In the genomic region with DNA sequence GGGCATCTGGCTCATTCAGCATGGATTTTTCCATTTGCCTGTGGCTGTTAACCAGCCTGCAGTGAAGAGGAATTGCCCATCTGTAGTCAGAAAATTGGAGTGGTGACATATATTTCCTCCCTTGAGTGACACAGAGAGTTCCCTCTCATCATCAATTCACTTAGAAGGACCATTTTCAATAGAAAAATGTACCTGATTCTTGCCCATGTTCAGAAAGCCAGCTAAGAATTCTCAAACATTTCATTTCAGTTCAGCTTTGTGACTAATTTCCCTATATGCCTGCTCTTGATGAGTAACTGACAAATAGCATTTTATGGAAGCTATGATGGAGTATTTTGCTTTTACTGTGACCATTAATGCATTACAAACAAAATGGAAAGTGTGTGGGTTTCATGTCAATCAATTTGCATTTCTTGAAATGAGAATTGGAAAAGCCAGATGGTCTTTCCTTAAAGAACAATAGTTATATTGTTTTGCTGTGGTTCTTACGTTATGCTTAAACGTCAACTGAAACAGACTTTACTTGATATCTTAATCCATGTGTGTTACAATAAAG, we compare ENCODE assay signal across 1 cellular context.
TF ChIP-seq lines count a peak whose summit lies in the region.

No MANE protein-coding gene starts in this region.

TF ChIP-seq in GM23338, 12 proteins besides CTCF, POLR2A, EP300 and RAD21:
- TF ChIP-seq, protein P1, sequence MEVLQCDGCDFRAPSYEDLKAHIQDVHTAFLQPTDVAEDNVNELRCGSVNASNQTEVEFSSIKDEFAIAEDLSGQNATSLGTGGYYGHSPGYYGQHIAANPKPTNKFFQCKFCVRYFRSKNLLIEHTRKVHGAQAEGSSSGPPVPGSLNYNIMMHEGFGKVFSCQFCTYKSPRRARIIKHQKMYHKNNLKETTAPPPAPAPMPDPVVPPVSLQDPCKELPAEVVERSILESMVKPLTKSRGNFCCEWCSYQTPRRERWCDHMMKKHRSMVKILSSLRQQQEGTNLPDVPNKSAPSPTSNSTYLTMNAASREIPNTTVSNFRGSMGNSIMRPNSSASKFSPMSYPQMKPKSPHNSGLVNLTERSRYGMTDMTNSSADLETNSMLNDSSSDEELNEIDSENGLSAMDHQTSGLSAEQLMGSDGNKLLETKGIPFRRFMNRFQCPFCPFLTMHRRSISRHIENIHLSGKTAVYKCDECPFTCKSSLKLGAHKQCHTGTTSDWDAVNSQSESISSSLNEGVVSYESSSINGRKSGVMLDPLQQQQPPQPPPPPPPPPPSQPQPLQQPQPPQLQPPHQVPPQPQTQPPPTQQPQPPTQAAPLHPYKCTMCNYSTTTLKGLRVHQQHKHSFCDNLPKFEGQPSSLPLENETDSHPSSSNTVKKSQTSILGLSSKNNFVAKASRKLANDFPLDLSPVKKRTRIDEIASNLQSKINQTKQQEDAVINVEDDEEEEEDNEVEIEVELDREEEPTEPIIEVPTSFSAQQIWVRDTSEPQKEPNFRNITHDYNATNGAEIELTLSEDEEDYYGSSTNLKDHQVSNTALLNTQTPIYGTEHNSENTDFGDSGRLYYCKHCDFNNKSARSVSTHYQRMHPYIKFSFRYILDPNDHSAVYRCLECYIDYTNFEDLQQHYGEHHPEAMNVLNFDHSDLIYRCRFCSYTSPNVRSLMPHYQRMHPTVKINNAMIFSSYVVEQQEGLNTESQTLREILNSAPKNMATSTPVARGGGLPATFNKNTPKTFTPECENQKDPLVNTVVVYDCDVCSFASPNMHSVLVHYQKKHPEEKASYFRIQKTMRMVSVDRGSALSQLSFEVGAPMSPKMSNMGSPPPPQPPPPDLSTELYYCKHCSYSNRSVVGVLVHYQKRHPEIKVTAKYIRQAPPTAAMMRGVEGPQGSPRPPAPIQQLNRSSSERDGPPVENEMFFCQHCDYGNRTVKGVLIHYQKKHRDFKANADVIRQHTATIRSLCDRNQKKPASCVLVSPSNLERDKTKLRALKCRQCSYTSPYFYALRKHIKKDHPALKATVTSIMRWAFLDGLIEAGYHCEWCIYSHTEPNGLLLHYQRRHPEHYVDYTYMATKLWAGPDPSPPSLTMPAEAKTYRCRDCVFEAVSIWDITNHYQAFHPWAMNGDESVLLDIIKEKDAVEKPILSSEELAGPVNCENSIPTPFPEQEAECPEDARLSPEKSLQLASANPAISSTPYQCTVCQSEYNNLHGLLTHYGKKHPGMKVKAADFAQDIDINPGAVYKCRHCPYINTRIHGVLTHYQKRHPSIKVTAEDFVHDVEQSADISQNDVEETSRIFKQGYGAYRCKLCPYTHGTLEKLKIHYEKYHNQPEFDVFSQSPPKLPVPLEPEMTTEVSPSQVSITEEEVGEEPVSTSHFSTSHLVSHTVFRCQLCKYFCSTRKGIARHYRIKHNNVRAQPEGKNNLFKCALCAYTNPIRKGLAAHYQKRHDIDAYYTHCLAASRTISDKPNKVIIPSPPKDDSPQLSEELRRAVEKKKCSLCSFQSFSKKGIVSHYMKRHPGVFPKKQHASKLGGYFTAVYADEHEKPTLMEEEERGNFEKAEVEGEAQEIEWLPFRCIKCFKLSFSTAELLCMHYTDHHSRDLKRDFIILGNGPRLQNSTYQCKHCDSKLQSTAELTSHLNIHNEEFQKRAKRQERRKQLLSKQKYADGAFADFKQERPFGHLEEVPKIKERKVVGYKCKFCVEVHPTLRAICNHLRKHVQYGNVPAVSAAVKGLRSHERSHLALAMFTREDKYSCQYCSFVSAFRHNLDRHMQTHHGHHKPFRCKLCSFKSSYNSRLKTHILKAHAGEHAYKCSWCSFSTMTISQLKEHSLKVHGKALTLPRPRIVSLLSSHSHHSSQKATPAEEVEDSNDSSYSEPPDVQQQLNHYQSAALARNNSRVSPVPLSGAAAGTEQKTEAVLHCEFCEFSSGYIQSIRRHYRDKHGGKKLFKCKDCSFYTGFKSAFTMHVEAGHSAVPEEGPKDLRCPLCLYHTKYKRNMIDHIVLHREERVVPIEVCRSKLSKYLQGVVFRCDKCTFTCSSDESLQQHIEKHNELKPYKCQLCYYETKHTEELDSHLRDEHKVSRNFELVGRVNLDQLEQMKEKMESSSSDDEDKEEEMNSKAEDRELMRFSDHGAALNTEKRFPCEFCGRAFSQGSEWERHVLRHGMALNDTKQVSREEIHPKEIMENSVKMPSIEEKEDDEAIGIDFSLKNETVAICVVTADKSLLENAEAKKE (CRISPR knock-in tag; IDR thresholded peaks at IDR 0.05): no peak
- no peak for TF ChIP-seq EZH2phosphoT487 (IDR thresholded peaks at IDR 0.05; ENCODE audit: unreplicated experiment)
- no peak for TF ChIP-seq EZH2 (IDR thresholded peaks at IDR 0.05; ENCODE audit: low read depth, unreplicated experiment)
- TF ChIP-seq, protein P2, sequence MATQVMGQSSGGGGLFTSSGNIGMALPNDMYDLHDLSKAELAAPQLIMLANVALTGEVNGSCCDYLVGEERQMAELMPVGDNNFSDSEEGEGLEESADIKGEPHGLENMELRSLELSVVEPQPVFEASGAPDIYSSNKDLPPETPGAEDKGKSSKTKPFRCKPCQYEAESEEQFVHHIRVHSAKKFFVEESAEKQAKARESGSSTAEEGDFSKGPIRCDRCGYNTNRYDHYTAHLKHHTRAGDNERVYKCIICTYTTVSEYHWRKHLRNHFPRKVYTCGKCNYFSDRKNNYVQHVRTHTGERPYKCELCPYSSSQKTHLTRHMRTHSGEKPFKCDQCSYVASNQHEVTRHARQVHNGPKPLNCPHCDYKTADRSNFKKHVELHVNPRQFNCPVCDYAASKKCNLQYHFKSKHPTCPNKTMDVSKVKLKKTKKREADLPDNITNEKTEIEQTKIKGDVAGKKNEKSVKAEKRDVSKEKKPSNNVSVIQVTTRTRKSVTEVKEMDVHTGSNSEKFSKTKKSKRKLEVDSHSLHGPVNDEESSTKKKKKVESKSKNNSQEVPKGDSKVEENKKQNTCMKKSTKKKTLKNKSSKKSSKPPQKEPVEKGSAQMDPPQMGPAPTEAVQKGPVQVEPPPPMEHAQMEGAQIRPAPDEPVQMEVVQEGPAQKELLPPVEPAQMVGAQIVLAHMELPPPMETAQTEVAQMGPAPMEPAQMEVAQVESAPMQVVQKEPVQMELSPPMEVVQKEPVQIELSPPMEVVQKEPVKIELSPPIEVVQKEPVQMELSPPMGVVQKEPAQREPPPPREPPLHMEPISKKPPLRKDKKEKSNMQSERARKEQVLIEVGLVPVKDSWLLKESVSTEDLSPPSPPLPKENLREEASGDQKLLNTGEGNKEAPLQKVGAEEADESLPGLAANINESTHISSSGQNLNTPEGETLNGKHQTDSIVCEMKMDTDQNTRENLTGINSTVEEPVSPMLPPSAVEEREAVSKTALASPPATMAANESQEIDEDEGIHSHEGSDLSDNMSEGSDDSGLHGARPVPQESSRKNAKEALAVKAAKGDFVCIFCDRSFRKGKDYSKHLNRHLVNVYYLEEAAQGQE (IDR thresholded peaks at IDR 0.05; ENCODE audit: unreplicated experiment): no peak
- TF ChIP-seq POLR2AphosphoS5 (IDR thresholded peaks at IDR 0.05; ENCODE audit: low read depth): no peak
- no peak for TF ChIP-seq CREB1 (CRISPR knock-in tag; IDR thresholded peaks at IDR 0.05; ENCODE audit: low read depth)
